ENCODE assay signal across 17 cellular contexts in genomic region chr1:227297073-227297793, GRCh38. TPM values are rescaled to one million over a fixed set of nuclear protein-coding genes. Genes with fewer than 3 reads are reported as not detected.
DNase-seq lines count a peak whose midpoint lies in the region; ATAC-seq, FAIRE-seq and TF ChIP-seq lines count a peak whose summit lies in the region.
"Had no signal": no experiment of that assay in that cellular context is flagged by ENCODE, and none has a peak within 500 bp of the region (broad histone marks: within the 10 kb centered on the region; RNA-seq: fewer than 3 reads in every experiment).

No MANE protein-coding gene starts in this region.

- peak; percentile 4 for FAIRE-seq in HTR-8/SVneo (lab: Jason Lieb, UNC)
- FAIRE-seq in K562 (lab: Jason Lieb, UNC) = no peak
- FAIRE-seq: A204.1, GM12878, GM18507 had no signal

- CTCF ChIA-PET in MCF 10A (lab: Yijun Ruan, JAX) = interaction anchor here (0.6 to 0.7 kb wide), 2 partner anchors 8 to 18 kb away, joined by 3 to 4 read pairs; no protein-coding TSS in a partner anchor
- CTCF ChIA-PET in K562 (lab: Yijun Ruan, JAX; ENCODE audit: low intra/inter-chr PET ratio) = no interaction called here

- no peak for TF ChIP-seq EP300 in K562 (IDR thresholded peaks at IDR 0.05; ENCODE audit: low read length)

- H3K9me2 ChIP-seq in GM23338 (ENCODE audit: insufficient read depth) = no peaks in the 10 kb centered on the region

- H3K4me1 ChIP-seq in breast epithelium (no peaks in the 10 kb centered on the region), K562 (replicated peaks in 1 of 2; ENCODE audit: control insufficient read depth in 2 of 2, insufficient read depth in 2 of 2, low read length in 2 of 2) (peaks cover 3 to 5% of the 10 kb centered on the region in 2 experiments; a peak in 2 of 5 replicates), GM23338 (ENCODE audit: insufficient read depth) (peaks cover 7% of the 10 kb centered on the region)

- H3K9me3 Mint-ChIP-seq in MCF 10A (ENCODE audit: unreplicated experiment) (no peaks in the 10 kb centered on the region), GM23338 (no peaks in the 10 kb centered on the region; the same call in 2 of the 3 replicates)
- H3K9me3 Mint-ChIP-seq: CD4-positive, alpha-beta T cell had no signal

- no peak overlapping the region for H3K4me3 Mint-ChIP-seq in MCF 10A (ENCODE audit: unreplicated experiment)
- no peak overlapping the region for H3K4me3 Mint-ChIP-seq in GM23338
- H3K4me3 Mint-ChIP-seq: B cell; CD4-positive, alpha-beta T cell had no signal

- H3K9me3 ChIP-seq in breast epithelium = no peaks in the 10 kb centered on the region
- no peaks in the 10 kb centered on the region; the same call in 1 of the 2 replicates for H3K9me3 ChIP-seq in K562 (replicated peaks; ENCODE audit: control insufficient read depth, insufficient read depth, low read depth, low read length)

- H3K4me1 Mint-ChIP-seq in MCF 10A (ENCODE audit: insufficient read depth, unreplicated experiment) (peaks cover 33% of the 10 kb centered on the region), GM23338 (peaks cover 6% of the 10 kb centered on the region; the same call in 2 of the 3 replicates)
- H3K4me1 Mint-ChIP-seq: B cell had no signal

- H3K27me3 Mint-ChIP-seq in MCF 10A (ENCODE audit: insufficient read depth, unreplicated experiment) = no peaks in the 10 kb centered on the region
- H3K27me3 Mint-ChIP-seq in GM23338 (ENCODE audit: insufficient read depth, low read depth, poor library complexity) = no peaks in the 10 kb centered on the region

- no TSS peak for BruUV-seq in MCF 10A (replicated peaks; lab: Mats Ljungman, UMichigan)
- BruUV-seq in K562 (replicated peaks; lab: Mats Ljungman, UMichigan) = no TSS peak

- peak overlapping the region; percentile 70 for H3K27ac Mint-ChIP-seq in MCF 10A (ENCODE audit: low read depth, unreplicated experiment)
- H3K27ac Mint-ChIP-seq in GM23338 = no peak overlapping the region
- H3K27ac Mint-ChIP-seq: B cell; CD4-positive, alpha-beta T cell had no signal

- H3K36me3 Mint-ChIP-seq in MCF 10A (ENCODE audit: insufficient read depth, unreplicated experiment) (no peaks in the 10 kb centered on the region), GM23338 (ENCODE audit: low read depth) (peaks cover 3% of the 10 kb centered on the region; the same call in 2 of the 3 replicates)

- WGBS in K562 (ENCODE audit: insufficient coverage, low coverage, missing lambda C conversion rate) = 88% methylated on average over 4 of the region's 4 CpGs

- intact Hi-C loops in MCF 10A (cut with micrococcal nuclease) = no loop called here
- intact Hi-C loops in breast epithelium (cut with DNase I; ENCODE audit: low total_unique reads) = no loop called here
- intact Hi-C loops in K562 (cut with micrococcal nuclease) = no loop called here

- no peak for DNase-seq in MCF 10A (ENCODE audit: unreplicated experiment)
- no peak for DNase-seq in breast epithelium (ENCODE audit: low spot score in 2 of 2)
- no peak for DNase-seq in HTR-8/SVneo (ENCODE audit: insufficient read length, low spot score)
- DNase-seq in K562 (ENCODE audit: extremely low read depth in 1 of 4, low spot score in 3 of 4) = no peak
- DNase-seq in GM23338 (ENCODE audit: low spot score) = no peak
- no peak for DNase-seq in NCI-H524 (lab: John Stamatoyannopoulos, UW)
- DNase-seq in NOMO-1 treated with DMSO at 0.1 percent for 48 hours (lab: John Stamatoyannopoulos, UW; ENCODE audit: unreplicated experiment) = no peak
- DNase-seq: C1 segment of cervical spinal cord; Calu3; CD4-positive, alpha-beta T cell; DMS79; HCEC 1CT; Karpas-422 had no signal

- in situ Hi-C loops in K562 (cut with MboI) = no loop called here

- no peak for TF ChIP-seq RAD21 in K562 (CRISPR knock-in tag; conservative IDR thresholded peaks at IDR 0.05 in 1 of 2, IDR thresholded peaks at IDR 0.05 in 1 of 2)

- H4K20me1 ChIP-seq in K562 (replicated peaks; ENCODE audit: control insufficient read depth, insufficient read depth, low read length) (no peaks in the 10 kb centered on the region), GM23338 (replicated peaks; ENCODE audit: insufficient read depth) (peaks cover 3% of the 10 kb centered on the region; the same call in 1 of the 2 replicates)

- H3K27ac ChIP-seq in breast epithelium = no peak overlapping the region
- H3K27ac ChIP-seq in K562 (ENCODE audit: extremely low read depth, low read depth, low read length) = no peak overlapping the region
- H3K27ac ChIP-seq in GM23338 (ENCODE audit: low read depth) = no peak overlapping the region

- H3K36me3 ChIP-seq in breast epithelium (no peaks in the 10 kb centered on the region), K562 (ENCODE audit: control insufficient read depth, insufficient read depth, low read length) (peaks cover 13% of the 10 kb centered on the region; the same call in 2 of the 3 replicates), GM23338 (ENCODE audit: insufficient read depth) (no peaks in the 10 kb centered on the region)

- no peaks in the 10 kb centered on the region for H3F3A ChIP-seq in GM23338 (replicated peaks; ENCODE audit: low read depth)

- no peak for ATAC-seq in K562
- no peak for ATAC-seq in GM23338
- ATAC-seq: GM12878 had no signal

- H2AFZ ChIP-seq in K562 (ENCODE audit: low read depth, low read length) (no peak overlapping the region), GM23338 (no peak overlapping the region)

- H3K9me1 ChIP-seq in K562 (ENCODE audit: control insufficient read depth, insufficient read depth, low read length) = no peaks in the 10 kb centered on the region

- POLR2A ChIA-PET in MCF 10A (lab: Yijun Ruan, JAX) = interaction anchor here (0.6 to 10.3 kb wide), 11 partner anchors 9 to 904 kb away, joined by 3 to 175 read pairs (median 3); no protein-coding TSS in a partner anchor
- POLR2A ChIA-PET in K562 (lab: Yijun Ruan, JAX) = interaction anchor here (1.3 to 2.3 kb wide), 2 partner anchors 9 to 16 kb away, joined by 4 to 8 read pairs; no protein-coding TSS in a partner anchor

- no peak overlapping the region for H3K4me3 ChIP-seq in breast epithelium
- H3K4me3 ChIP-seq in K562 = no peak overlapping the region
- H3K4me3 ChIP-seq in GM23338 = no peak overlapping the region
- H3K4me3 ChIP-seq: GM12878 had no signal

- H3K27me3 ChIP-seq in breast epithelium (no peaks in the 10 kb centered on the region), K562 (ENCODE audit: control insufficient read depth in 2 of 2, insufficient read depth in 2 of 2, low read length in 2 of 2) (no peaks in the 10 kb centered on the region), GM23338 (ENCODE audit: insufficient read depth) (no peaks in the 10 kb centered on the region)

- H3K4me2 ChIP-seq in K562 (ENCODE audit: insufficient read depth, low read length) (no peak overlapping the region), GM23338 (no peak overlapping the region)

- TF ChIP-seq POLR2A in breast epithelium (IDR thresholded peaks at IDR 0.05) (no peak), K562 (conservative IDR thresholded peaks at IDR 0.05) (no peak)

- H3K9ac ChIP-seq in K562 (ENCODE audit: insufficient read depth in 1 of 2, low read depth in 2 of 2, low read length in 2 of 2) = no peak overlapping the region

- no peak for TF ChIP-seq CTCF in MCF 10A (IDR thresholded peaks at IDR 0.05; ENCODE audit: unreplicated experiment)
- TF ChIP-seq CTCF in breast epithelium (IDR thresholded peaks at IDR 0.05) = no peak
- no peak for TF ChIP-seq CTCF in K562 (IDR thresholded peaks at IDR 0.05 in 2 of 3, conservative IDR thresholded peaks at IDR 0.05 in 1 of 3; ENCODE audit: insufficient read depth in 2 of 3, low read depth in 1 of 3, low read length in 3 of 3)
- no peak for TF ChIP-seq CTCF in GM23338 (conservative IDR thresholded peaks at IDR 0.05; ENCODE audit: low read depth in 2 of 2)

- H3K79me2 ChIP-seq in K562 (ENCODE audit: control insufficient read depth, insufficient read depth, low read length) (peaks cover 96% of the 10 kb centered on the region), GM23338 (replicated peaks; ENCODE audit: insufficient read depth) (peaks cover 98% of the 10 kb centered on the region)

TF ChIP-seq in GM23338, 12 proteins besides CTCF, POLR2A, EP300 and RAD21 (continues in another document):
- no peak for TF ChIP-seq ZNF114 (CRISPR knock-in tag; IDR thresholded peaks at IDR 0.05)
- TF ChIP-seq EZH2phosphoT487 (IDR thresholded peaks at IDR 0.05; ENCODE audit: unreplicated experiment) = no peak
- no peak for TF ChIP-seq POLR2AphosphoS5 (IDR thresholded peaks at IDR 0.05; ENCODE audit: low read depth)
- no peak for TF ChIP-seq ETS1 (IDR thresholded peaks at IDR 0.05)
- no peak for TF ChIP-seq NANOG (IDR thresholded peaks at IDR 0.05; ENCODE audit: borderline replicate concordance)

RNA-seq across cellular contexts. Expression of gene CDC42BPA, which starts 21.1 kb away (rescaled TPM):
- total RNA-seq in MCF 10A (2022) (88.8 and 102 TPM in 2 replicates), breast epithelium (10 to 100 TPM; 39.8 to 54.7 (median 46.7) TPM), K562 (2014; rRNA removed) (41.1 and 57.4 TPM in 2 replicates), K562 (2014; rRNA removed; fragmentation: Illumina TruSeq; extraction: Trizol) (69.8 and 76.9 TPM in 2 replicates), K562 (2015; rRNA removed; fragmentation: Illumina TruSeq; extraction: Trizol) (73.9 and 77.5 TPM in 2 replicates), K562 (2021) (49.8 and 54.9 TPM in 2 replicates)
- total RNA-seq in K562 (2011; cell fraction: chromatin; rRNA removed; ENCODE audit: low replicate concordance) = 57.9 and 301 TPM in 2 replicates
- total RNA-seq in K562 (2011; cell fraction: nucleolus; rRNA removed) = 30.5 and 47.2 TPM in 2 replicates
- total RNA-seq in K562 (2011; cell fraction: nucleoplasm; rRNA removed) = 88.9 and 189 TPM in 2 replicates
- polyA plus RNA-seq in K562 (2011; rRNA removed) (27.7 and 44.1 TPM in 2 replicates), K562 (2014; fragmentation: Illumina TruSeq; extraction: Trizol) (31.6 and 34.5 TPM in 2 replicates), K562 (2014; fragmentation: Nextera tagmentation; extraction: Ambion mirVana) (10 to 100 TPM in 1 of 2 experiments, 1 to 10 TPM in 1; 8.0 to 52.1 TPM), K562 (2014; rRNA removed) (27.0 and 27.4 TPM in 2 replicates), GM23338 (2016; fragmentation: Nextera tagmentation; extraction: Ambion mirVana) (12.2 and 17.7 TPM in 2 replicates)
- 16.9 and 17.7 TPM in 2 replicates for polyA plus RNA-seq in K562 (2011; cell fraction: cytosol; rRNA removed)
- 29.4 and 39.0 TPM in 2 replicates for polyA plus RNA-seq in K562 (2011; cell fraction: nucleus; rRNA removed)
- polyA plus RNA-seq in K562 (2012) = 25.7 and 29.0 TPM in 2 replicates
- 164 and 196 TPM in 2 replicates for polyA minus RNA-seq in K562 (2011; rRNA and poly(A)+ RNA removed)
- polyA minus RNA-seq in K562 (2011; cell fraction: cytosol; rRNA and poly(A)+ RNA removed) = 34.5 and 62.7 TPM in 2 replicates
- polyA minus RNA-seq in K562 (2011; cell fraction: nucleus; rRNA and poly(A)+ RNA removed) = 138 and 164 TPM in 2 replicates
- 29.4 and 40.1 TPM in 2 replicates for total RNA-seq in GM23338 (2014; rRNA removed; shearing (Covaris generic))
